In genomic region chr2:53907582-53907981, GRCh38 we compare ENCODE assay signal across 24 cellular contexts. TPM values are rescaled to one million over a fixed set of nuclear protein-coding genes. Genes with fewer than 3 reads are reported as not detected.
DNase-seq lines count a peak whose midpoint lies in the region; ATAC-seq and TF ChIP-seq lines count a peak whose summit lies in the region.
"Had no signal": no experiment of that assay in that cellular context is flagged by ENCODE, and none has a peak within 500 bp of the region (broad histone marks: within the 10 kb centered on the region; RNA-seq: fewer than 3 reads in every experiment).

No MANE protein-coding gene starts in this region.

- no peaks in the 10 kb centered on the region for H3F3A ChIP-seq in GM23338 (replicated peaks; ENCODE audit: low read depth)

- 0 out of 2 replicates have a peak, but pooled peaks cover 7% of the 10 kb centered on the region for H4K20me1 ChIP-seq in GM23338 (replicated peaks; ENCODE audit: insufficient read depth)

- peaks cover 3% of the 10 kb centered on the region for H3K4me1 Mint-ChIP-seq in activated naive CD4-positive, alpha-beta T cell treated with anti-CD3 and anti-CD28 coated beads for 36 hours (ENCODE audit: low read depth)
- H3K4me1 Mint-ChIP-seq in GM23338 (peaks cover 7% of the 10 kb centered on the region; the same call in 1 of the 3 replicates), osteocyte (ENCODE audit: unreplicated experiment) (no peaks in the 10 kb centered on the region)

- H3K27me3 Mint-ChIP-seq in activated naive CD4-positive, alpha-beta T cell treated with anti-CD3 and anti-CD28 coated beads for 36 hours (ENCODE audit: low read depth) = no peaks in the 10 kb centered on the region
- H3K27me3 Mint-ChIP-seq in GM23338 (ENCODE audit: insufficient read depth, low read depth, poor library complexity) (peaks cover 5% of the 10 kb centered on the region), osteocyte (ENCODE audit: unreplicated experiment) (no peaks in the 10 kb centered on the region)

- H3K4me2 ChIP-seq in GM23338 = no peak overlapping the region
- H3K4me2 ChIP-seq: KMS-11 had no signal

- H3K79me2 ChIP-seq in GM23338 (replicated peaks; ENCODE audit: insufficient read depth) = peaks cover 9% of the 10 kb centered on the region; the same call in 1 of the 2 replicates

- H3K27me3 ChIP-seq in GM23338 (ENCODE audit: insufficient read depth) (no peaks in the 10 kb centered on the region), colonic mucosa (no peaks in the 10 kb centered on the region)

- no peak overlapping the region for H3K27ac ChIP-seq in GM23338 (ENCODE audit: low read depth)
- no peak overlapping the region for H3K27ac ChIP-seq in colonic mucosa
- H3K27ac ChIP-seq: GM23248, KMS-11, RWPE1 had no signal

- peak overlapping the region; percentile 16 for H3K27ac Mint-ChIP-seq in activated naive CD4-positive, alpha-beta T cell treated with anti-CD3 and anti-CD28 coated beads for 36 hours
- H3K27ac Mint-ChIP-seq in GM23338 (peak overlapping the region; percentile 21; the same call in 1 of the 2 replicates), osteocyte (ENCODE audit: unreplicated experiment) (peak overlapping the region; percentile 24)
- H3K27ac Mint-ChIP-seq: CD8-positive, alpha-beta T cell had no signal

- H3K4me3 ChIP-seq in GM23338 (no peak overlapping the region), choroid plexus epithelial cell (ENCODE audit: low read depth, low read length) (no peak overlapping the region), colonic mucosa (no peak overlapping the region)
- H3K4me3 ChIP-seq: GM23248, HAP-1 had no signal

- peaks cover 36% of the 10 kb centered on the region for H3K36me3 Mint-ChIP-seq in activated naive CD4-positive, alpha-beta T cell treated with anti-CD3 and anti-CD28 coated beads for 36 hours (ENCODE audit: low read depth)
- H3K36me3 Mint-ChIP-seq in GM23338 (ENCODE audit: low read depth) = peaks cover 52% of the 10 kb centered on the region
- H3K36me3 Mint-ChIP-seq in osteocyte (ENCODE audit: unreplicated experiment) = peaks cover 53% of the 10 kb centered on the region

- CTCF ChIA-PET in activated naive CD4-positive, alpha-beta T cell treated with anti-CD3 and anti-CD28 coated beads for 36 hours (lab: Charles Lee) = no interaction called here

- no peak overlapping the region for H3K9ac ChIP-seq in colonic mucosa (ENCODE audit: low read depth in 2 of 2, low read length in 2 of 2)
- H3K9ac ChIP-seq: GM23248, KMS-11 had no signal

- no peak for TF ChIP-seq CTCF in GM23338 (conservative IDR thresholded peaks at IDR 0.05; ENCODE audit: low read depth in 2 of 2)
- no peak for TF ChIP-seq CTCF in choroid plexus epithelial cell (conservative IDR thresholded peaks at IDR 0.05; ENCODE audit: low read depth, low read length)
- no peak for TF ChIP-seq CTCF in osteocyte (IDR thresholded peaks at IDR 0.05)
- TF ChIP-seq CTCF in colonic mucosa (IDR thresholded peaks at IDR 0.05) = no peak

- H2AFZ ChIP-seq in GM23338 = no peak overlapping the region
- H2AFZ ChIP-seq: GM23248 had no signal

- DNase-seq in activated naive CD4-positive, alpha-beta T cell treated with anti-CD3 and anti-CD28 coated beads for 36 hours = no peak
- no peak for DNase-seq in activated naive CD4-positive, alpha-beta T cell treated with Interleukin-2 at 50 U/mL for 16 hours
- DNase-seq in GM23338 (ENCODE audit: low spot score) (no peak), choroid plexus epithelial cell (ENCODE audit: low read depth) (peak; percentile 5), osteocyte (ENCODE audit: extremely low spot score, unreplicated experiment) (no peak), colonic mucosa (no peak)
- no peak for DNase-seq in activated CD4-positive, alpha-beta T cell treated with anti-CD3 and anti-CD28 coated beads, Interleukin-2, amount 50 U/mL, for 1 hour
- DNase-seq: AML-193; C1 segment of cervical spinal cord; CD8-positive, alpha-beta T cell; DMS153; GM23248; NCI-H1105; NCI-H146; NCI-H2029; NCI-H226; NCI-H510A treated with DMSO at 0.1 percent for 48 hours; NCI-H774; NK-92 treated with Interleukin-12 subunit alpha and Interleukin-12 subunit beta, amount 100 ng/mL, for 24 hours; SIG-M5 had no signal

- no peak for ATAC-seq in GM23338
- ATAC-seq: CD8-positive, alpha-beta T cell had no signal

- H3K9me3 Mint-ChIP-seq in activated naive CD4-positive, alpha-beta T cell treated with anti-CD3 and anti-CD28 coated beads for 36 hours = no peaks in the 10 kb centered on the region
- H3K9me3 Mint-ChIP-seq in GM23338 = no peaks in the 10 kb centered on the region
- no peaks in the 10 kb centered on the region for H3K9me3 Mint-ChIP-seq in osteocyte (ENCODE audit: unreplicated experiment)
- H3K9me3 Mint-ChIP-seq: CD8-positive, alpha-beta T cell had no signal

- H3K9me3 ChIP-seq in colonic mucosa = no peaks in the 10 kb centered on the region
- H3K9me3 ChIP-seq: HAP-1 had no signal

- peaks cover 43% of the 10 kb centered on the region for H3K36me3 ChIP-seq in GM23338 (ENCODE audit: insufficient read depth)
- peaks cover 15% of the 10 kb centered on the region for H3K36me3 ChIP-seq in colonic mucosa

- H3K4me1 ChIP-seq in GM23338 (ENCODE audit: insufficient read depth) (no peaks in the 10 kb centered on the region), colonic mucosa (no peaks in the 10 kb centered on the region)
- H3K4me1 ChIP-seq: HAP-1 had no signal

- H3K4me3 Mint-ChIP-seq in activated naive CD4-positive, alpha-beta T cell treated with anti-CD3 and anti-CD28 coated beads for 36 hours = no peak overlapping the region
- no peak overlapping the region for H3K4me3 Mint-ChIP-seq in GM23338
- H3K4me3 Mint-ChIP-seq in osteocyte (ENCODE audit: unreplicated experiment) = no peak overlapping the region
- H3K4me3 Mint-ChIP-seq: CD8-positive, alpha-beta T cell had no signal

- intact Hi-C loops in activated naive CD4-positive, alpha-beta T cell treated with anti-CD3 and anti-CD28 coated beads for 36 hours (cut with micrococcal nuclease) = no loop called here
- intact Hi-C loops in colonic mucosa (cut with DNase I) = no loop called here

- H3K9me2 ChIP-seq in GM23338 (ENCODE audit: insufficient read depth) = no peaks in the 10 kb centered on the region

TF ChIP-seq in GM23338, 12 proteins besides CTCF, POLR2A, EP300 and RAD21:
- no peak for TF ChIP-seq CREB1 (CRISPR knock-in tag; IDR thresholded peaks at IDR 0.05; ENCODE audit: low read depth)
- no peak for TF ChIP-seq ETS1 (IDR thresholded peaks at IDR 0.05)
- TF ChIP-seq JUNB (IDR thresholded peaks at IDR 0.05; ENCODE audit: unreplicated experiment) = no peak
- TF ChIP-seq EZH2phosphoT487 (IDR thresholded peaks at IDR 0.05; ENCODE audit: unreplicated experiment) = no peak
- TF ChIP-seq REST (IDR thresholded peaks at IDR 0.05; ENCODE audit: unreplicated experiment) = no peak
- no peak for TF ChIP-seq POLR2AphosphoS5 (IDR thresholded peaks at IDR 0.05; ENCODE audit: low read depth)
- no peak for TF ChIP-seq ZNF331 (CRISPR knock-in tag; IDR thresholded peaks at IDR 0.05; ENCODE audit: low read depth)
- no peak for TF ChIP-seq STAT1 (IDR thresholded peaks at IDR 0.05; ENCODE audit: unreplicated experiment)
- TF ChIP-seq NANOG (IDR thresholded peaks at IDR 0.05; ENCODE audit: borderline replicate concordance) = no peak
- TF ChIP-seq EZH2 (IDR thresholded peaks at IDR 0.05; ENCODE audit: low read depth, unreplicated experiment) = no peak
- no peak for TF ChIP-seq ZNF114 (CRISPR knock-in tag; IDR thresholded peaks at IDR 0.05)

RNA-seq across cellular contexts. Expression of gene GPR75, which starts 47.8 kb away (rescaled TPM):
- under 1 TPM; 0.10 to 0.35 TPM for total RNA-seq in activated naive CD4-positive, alpha-beta T cell treated with anti-CD3 and anti-CD28 coated beads for 36 hours
- total RNA-seq in GM23338 (2014; rRNA removed; shearing (Covaris generic)) = 2.3 and 4.1 TPM in 2 replicates
- 0.34 and 0.47 TPM in 2 replicates for polyA plus RNA-seq in GM23338 (2016; fragmentation: Nextera tagmentation; extraction: Ambion mirVana)
- total RNA-seq in osteocyte (1.1 and 1.2 TPM in 2 replicates), colonic mucosa (1 to 10 TPM in 1 of 2 donors, under 1 TPM in 1; 0.58 to 1.1 TPM)
- total RNA-seq: G401 had no signal
